Comparison of ENCODE assay signal across 17 cellular contexts in genomic region chr14:22487401-22487800, GRCh38.
DNase-seq lines count a peak whose midpoint lies in the region; ATAC-seq, FAIRE-seq and TF ChIP-seq lines count a peak whose summit lies in the region.
"Had no signal": no experiment of that assay in that cellular context is flagged by ENCODE, and none has a peak within 500 bp of the region (broad histone marks: within the 10 kb centered on the region; RNA-seq: fewer than 3 reads in every experiment).

No MANE protein-coding gene starts in this region.

- peak overlapping the region; percentile 38 for H3K4me2 ChIP-seq in GM12878 (ENCODE audit: control insufficient read depth, insufficient read depth)

- H4K20me1 ChIP-seq in GM12878 (ENCODE audit: control insufficient read depth, insufficient read depth) = no peaks in the 10 kb centered on the region

- CTCF ChIA-PET in activated naive CD4-positive, alpha-beta T cell treated with anti-CD3 and anti-CD28 coated beads for 36 hours (lab: Charles Lee) = no interaction called here
- CTCF ChIA-PET in GM12878 (lab: Yijun Ruan, JAX) = interaction anchor here (0.6 to 12.6 kb wide), 14 partner anchors 11 to 168 kb away, joined by 3 to 171 read pairs (median 6); no protein-coding TSS in a partner anchor

- peak overlapping the region; percentile 98 for H3K27ac Mint-ChIP-seq in activated naive CD4-positive, alpha-beta T cell treated with anti-CD3 and anti-CD28 coated beads for 36 hours
- peak overlapping the region; percentile 43 for H3K27ac Mint-ChIP-seq in stimulated activated naive B cell treated with anti-CD40 and anti-IgM and Interleukin-4, amounts not matched to agents 10 μg/mL and 1 μg/mL and 100 μg/mL, for 72 hours
- H3K27ac Mint-ChIP-seq: HFFc6 had no signal

- no peaks in the 10 kb centered on the region for H3K9me3 ChIP-seq in GM12878 (replicated peaks; ENCODE audit: control insufficient read depth, insufficient read depth, low read length)
- H3K9me3 ChIP-seq: gastrocnemius medialis, neutrophil, stomach had no signal

- H3K4me1 Mint-ChIP-seq in activated naive CD4-positive, alpha-beta T cell treated with anti-CD3 and anti-CD28 coated beads for 36 hours (ENCODE audit: low read depth) = peaks cover 12% of the 10 kb centered on the region
- peaks cover 59 to 97% of the 10 kb centered on the region in 2 donors for H3K4me1 Mint-ChIP-seq in stimulated activated naive B cell treated with anti-CD40 and anti-IgM and Interleukin-4, amounts not matched to agents 10 μg/mL and 1 μg/mL and 100 μg/mL, for 72 hours

- no peaks in the 10 kb centered on the region for H3K27me3 ChIP-seq in GM12878 (replicated peaks in 1 of 2; ENCODE audit: control insufficient read depth in 2 of 2, insufficient read depth in 2 of 2, low read length in 1 of 2)
- H3K27me3 ChIP-seq: stomach had no signal

- POLR2A ChIA-PET in GM12878 (lab: Charles Lee) = interaction anchor here (0.7 to 35.4 kb wide), 8 partner anchors 0 to 103 kb away, joined by 3 to 875 read pairs (median 11); no protein-coding TSS in a partner anchor

- no peaks in the 10 kb centered on the region for H3K36me3 ChIP-seq in GM12878 (ENCODE audit: control insufficient read depth in 2 of 2, insufficient read depth in 2 of 2, low read length in 1 of 2)
- H3K36me3 ChIP-seq: gastrocnemius medialis, neutrophil, stomach had no signal

- no peak for FAIRE-seq in GM12878 (lab: Jason Lieb, UNC)
- FAIRE-seq: endothelial cell of umbilical vein had no signal

- 58% methylated on average over 1 of the region's 1 CpG for WGBS in GM12878 (ENCODE audit: insufficient coverage, insufficient replicate concordance, low lambda C conversion rate, missing lambda C conversion rate)

- BruUV-seq in GM12878 (replicated peaks; lab: Mats Ljungman, UMichigan) = no TSS peak

- no peak overlapping the region for H3K4me3 ChIP-seq in GM12878
- H3K4me3 ChIP-seq: gastrocnemius medialis, lung, stomach had no signal

- SMC1A ChIA-PET in GM12878 (lab: Charles Lee; ENCODE audit: uncharacterized antibody, unreplicated experiment) = interaction anchor here (0.7 to 19.9 kb wide), 19 partner anchors 12 to 107 kb away, joined by 3 to 357 read pairs (median 5); no protein-coding TSS in a partner anchor

- peaks cover 68% of the 10 kb centered on the region for H3K79me2 ChIP-seq in GM12878 (ENCODE audit: control insufficient read depth, insufficient read depth, low read length)

- TF ChIP-seq CTCF in GM12878 (IDR thresholded peaks at IDR 0.05 in 2 of 3, conservative IDR thresholded peaks at IDR 0.05 in 1 of 3; ENCODE audit: control insufficient read depth in 2 of 3, extremely low read depth in 1 of 3, insufficient read depth in 1 of 3, low read depth in 3 of 3, low read length in 3 of 3) = no peak

- ATAC-seq in GM12878 = no peak
- ATAC-seq in stimulated activated naive B cell treated with anti-CD40 and anti-IgM and Interleukin-4, amounts not matched to agents 10 μg/mL and 1 μg/mL and 100 μg/mL, for 72 hours (replicated peaks) = no peak
- ATAC-seq: activated naive CD4-positive, alpha-beta T cell treated with anti-CD3 and anti-CD28 coated beads, Interleukin-2, amount 50 U/mL, for 72 hours; gastrocnemius medialis; PC-3 had no signal

- no peak; the same call in 1 of the 2 replicates for TF ChIP-seq POLR2A in GM12878 (IDR thresholded peaks at IDR 0.05; ENCODE audit: low read depth, low read length)

- no peak for TF ChIP-seq EP300 in GM12878 (IDR thresholded peaks at IDR 0.05; ENCODE audit: borderline replicate concordance in 1 of 2, control insufficient read depth in 1 of 2, low read depth in 2 of 2, low read length in 2 of 2)

- peak overlapping the region; percentile 87 for H3K4me3 Mint-ChIP-seq in activated naive CD4-positive, alpha-beta T cell treated with anti-CD3 and anti-CD28 coated beads for 36 hours
- H3K4me3 Mint-ChIP-seq in stimulated activated naive B cell treated with anti-CD40 and anti-IgM and Interleukin-4, amounts not matched to agents 10 μg/mL and 1 μg/mL and 100 μg/mL, for 72 hours = no peak overlapping the region
- H3K4me3 Mint-ChIP-seq: HFFc6 had no signal

- H3K36me3 Mint-ChIP-seq in activated naive CD4-positive, alpha-beta T cell treated with anti-CD3 and anti-CD28 coated beads for 36 hours (ENCODE audit: low read depth) = peaks cover 73% of the 10 kb centered on the region
- H3K36me3 Mint-ChIP-seq in stimulated activated naive B cell treated with anti-CD40 and anti-IgM and Interleukin-4, amounts not matched to agents 10 μg/mL and 1 μg/mL and 100 μg/mL, for 72 hours = peaks cover 0 to 9% of the 10 kb centered on the region in 2 donors

- no peak overlapping the region for H2AFZ ChIP-seq in GM12878 (ENCODE audit: control insufficient read depth, low read depth, low read length)

- intact Hi-C loops in activated naive CD4-positive, alpha-beta T cell treated with anti-CD3 and anti-CD28 coated beads for 36 hours (cut with micrococcal nuclease) = no loop called here
- intact Hi-C loops in GM12878 (cut with micrococcal nuclease; ENCODE audit: unreplicated experiment) = loop anchor here (10.0 kb wide), 2 partner anchors 307 to 427 kb away; partner anchors contain the start of gene RBM23

- H3K27ac ChIP-seq in GM12878 (ENCODE audit: control insufficient read depth, insufficient read depth) = peak overlapping the region; percentile 98
- H3K27ac ChIP-seq: gastrocnemius medialis, neutrophil, stomach had no signal

- peaks cover 78% of the 10 kb centered on the region for H3K4me1 ChIP-seq in GM12878 (ENCODE audit: control insufficient read depth, insufficient read depth, low read length)

- in situ Hi-C loops in GM12878 (cut with MboI) = no loop called here

- peak overlapping the region; percentile 87 for H3K9ac ChIP-seq in GM12878 (ENCODE audit: control insufficient read depth, insufficient read depth, low read length)

- no peaks in the 10 kb centered on the region for H3K27me3 Mint-ChIP-seq in activated naive CD4-positive, alpha-beta T cell treated with anti-CD3 and anti-CD28 coated beads for 36 hours (ENCODE audit: low read depth)
- H3K27me3 Mint-ChIP-seq in stimulated activated naive B cell treated with anti-CD40 and anti-IgM and Interleukin-4, amounts not matched to agents 10 μg/mL and 1 μg/mL and 100 μg/mL, for 72 hours = no peaks in the 10 kb centered on the region

- DNase-seq in activated naive CD4-positive, alpha-beta T cell treated with anti-CD3 and anti-CD28 coated beads for 36 hours = no peak
- no peak for DNase-seq in activated naive CD4-positive, alpha-beta T cell (lab: John Stamatoyannopoulos, UW)
- peak; percentile 63 for DNase-seq in NCI-H524 treated with DMSO at 0.1 percent for 48 hours (lab: John Stamatoyannopoulos, UW)
- DNase-seq in GM12878 (ENCODE audit: low read depth, low spot score) = no peak
- DNase-seq in stimulated activated naive B cell treated with anti-CD40 and anti-IgM and Interleukin-4, amounts not matched to agents 10 μg/mL and 1 μg/mL and 100 μg/mL, for 72 hours = no peak
- DNase-seq in Ammon's horn (ENCODE audit: low spot score) = no peak
- DNase-seq in NAMALWA (ENCODE audit: low spot score) = no peak
- no peak for DNase-seq in D341Med (ENCODE audit: low spot score)
- DNase-seq: cerebellar nuclear complex, gastrocnemius medialis, HFFc6, PC-3, stomach had no signal

- RAD21 ChIA-PET in GM12878 (lab: Charles Lee; ENCODE audit: unreplicated experiment) = interaction anchor here (0.8 to 27.9 kb wide), 15 partner anchors 12 to 104 kb away, joined by 3 to 797 read pairs (median 15); no protein-coding TSS in a partner anchor

- H3K9me3 Mint-ChIP-seq in activated naive CD4-positive, alpha-beta T cell treated with anti-CD3 and anti-CD28 coated beads for 36 hours = no peaks in the 10 kb centered on the region
- no peaks in the 10 kb centered on the region for H3K9me3 Mint-ChIP-seq in stimulated activated naive B cell treated with anti-CD40 and anti-IgM and Interleukin-4, amounts not matched to agents 10 μg/mL and 1 μg/mL and 100 μg/mL, for 72 hours
- H3K9me3 Mint-ChIP-seq: activated naive CD4-positive, alpha-beta T cell treated with anti-CD3 and anti-CD28 coated beads, Interleukin-2, amount 50 U/mL, for 72 hours; HFFc6 had no signal

- TF ChIP-seq RAD21 in GM12878 (IDR thresholded peaks at IDR 0.05; ENCODE audit: insufficient read depth, low read depth, low read length) = no peak

TF ChIP-seq in GM12878, 131 proteins besides CTCF, POLR2A, EP300 and RAD21:
- TF ChIP-seq POLR2AphosphoS5 (IDR thresholded peaks at IDR 0.05; ENCODE audit: low read length) (peak; percentile 42; the same call in 1 of the 2 replicates), LARP7 (IDR thresholded peaks at IDR 0.05) (no peak), SMAD5 (IDR thresholded peaks at IDR 0.05; ENCODE audit: low read depth) (0 out of 2 replicates have a peak, but pooled peaks have one; percentile 60)
